Comparison of ENCODE assay signal across 1 cellular context in the genomic region with DNA sequence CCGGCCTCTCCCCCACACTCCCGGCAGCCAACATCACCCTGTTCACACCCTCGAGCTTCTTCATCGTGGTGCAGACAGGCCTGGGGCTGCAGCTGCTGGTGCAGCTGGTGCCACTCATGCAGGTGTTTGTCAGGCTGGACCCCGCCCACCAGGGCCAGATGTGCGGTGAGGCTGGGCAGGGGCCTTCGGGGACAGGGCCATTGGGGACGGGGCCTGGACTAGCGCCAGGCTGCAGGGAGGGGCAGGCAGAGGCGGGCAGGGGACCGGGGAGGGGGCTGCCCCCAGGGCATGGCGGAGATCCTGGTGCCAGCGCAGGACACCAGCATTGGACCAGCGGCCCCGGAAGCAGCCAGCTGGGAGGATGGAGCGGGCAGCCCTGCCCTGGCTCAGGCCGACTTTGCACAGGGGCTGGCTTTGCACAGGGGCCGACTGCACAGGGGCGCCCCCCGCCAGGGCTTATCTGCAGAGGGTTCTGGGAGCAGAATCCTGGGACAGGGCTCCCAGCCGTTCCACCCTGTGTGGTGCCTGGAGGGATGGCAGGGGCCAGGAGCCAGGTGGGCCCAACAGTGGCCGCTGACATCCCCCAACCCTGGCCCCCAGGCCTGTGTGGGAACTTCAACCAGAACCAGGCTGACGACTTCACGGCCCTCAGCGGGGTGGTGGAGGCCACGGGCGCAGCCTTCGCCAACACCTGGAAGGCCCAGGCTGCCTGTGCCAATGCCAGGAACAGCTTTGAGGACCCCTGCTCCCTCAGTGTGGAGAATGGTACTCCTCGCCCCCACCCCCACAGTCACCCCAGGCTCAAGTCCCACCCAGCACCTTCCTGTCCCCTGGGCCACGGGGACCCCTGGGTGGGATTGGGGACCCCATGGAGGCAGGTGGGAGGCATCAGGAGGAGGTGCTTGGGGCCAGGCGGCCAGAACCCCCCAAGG.
TF ChIP-seq lines count a peak whose summit lies in the region.

No MANE protein-coding gene starts in this region.

TF ChIP-seq in HepG2, 621 proteins besides CTCF, POLR2A, EP300 and RAD21:
- TF ChIP-seq, protein P1, sequence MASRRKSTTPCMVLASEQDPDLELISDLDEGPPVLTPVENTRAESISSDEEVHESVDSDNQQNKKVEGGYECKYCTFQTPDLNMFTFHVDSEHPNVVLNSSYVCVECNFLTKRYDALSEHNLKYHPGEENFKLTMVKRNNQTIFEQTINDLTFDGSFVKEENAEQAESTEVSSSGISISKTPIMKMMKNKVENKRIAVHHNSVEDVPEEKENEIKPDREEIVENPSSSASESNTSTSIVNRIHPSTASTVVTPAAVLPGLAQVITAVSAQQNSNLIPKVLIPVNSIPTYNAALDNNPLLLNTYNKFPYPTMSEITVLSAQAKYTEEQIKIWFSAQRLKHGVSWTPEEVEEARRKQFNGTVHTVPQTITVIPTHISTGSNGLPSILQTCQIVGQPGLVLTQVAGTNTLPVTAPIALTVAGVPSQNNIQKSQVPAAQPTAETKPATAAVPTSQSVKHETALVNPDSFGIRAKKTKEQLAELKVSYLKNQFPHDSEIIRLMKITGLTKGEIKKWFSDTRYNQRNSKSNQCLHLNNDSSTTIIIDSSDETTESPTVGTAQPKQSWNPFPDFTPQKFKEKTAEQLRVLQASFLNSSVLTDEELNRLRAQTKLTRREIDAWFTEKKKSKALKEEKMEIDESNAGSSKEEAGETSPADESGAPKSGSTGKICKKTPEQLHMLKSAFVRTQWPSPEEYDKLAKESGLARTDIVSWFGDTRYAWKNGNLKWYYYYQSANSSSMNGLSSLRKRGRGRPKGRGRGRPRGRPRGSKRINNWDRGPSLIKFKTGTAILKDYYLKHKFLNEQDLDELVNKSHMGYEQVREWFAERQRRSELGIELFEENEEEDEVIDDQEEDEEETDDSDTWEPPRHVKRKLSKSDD (CRISPR knock-in tag; IDR thresholded peaks at IDR 0.05; ENCODE audit: low read depth): no peak
- TF ChIP-seq, protein P2, sequence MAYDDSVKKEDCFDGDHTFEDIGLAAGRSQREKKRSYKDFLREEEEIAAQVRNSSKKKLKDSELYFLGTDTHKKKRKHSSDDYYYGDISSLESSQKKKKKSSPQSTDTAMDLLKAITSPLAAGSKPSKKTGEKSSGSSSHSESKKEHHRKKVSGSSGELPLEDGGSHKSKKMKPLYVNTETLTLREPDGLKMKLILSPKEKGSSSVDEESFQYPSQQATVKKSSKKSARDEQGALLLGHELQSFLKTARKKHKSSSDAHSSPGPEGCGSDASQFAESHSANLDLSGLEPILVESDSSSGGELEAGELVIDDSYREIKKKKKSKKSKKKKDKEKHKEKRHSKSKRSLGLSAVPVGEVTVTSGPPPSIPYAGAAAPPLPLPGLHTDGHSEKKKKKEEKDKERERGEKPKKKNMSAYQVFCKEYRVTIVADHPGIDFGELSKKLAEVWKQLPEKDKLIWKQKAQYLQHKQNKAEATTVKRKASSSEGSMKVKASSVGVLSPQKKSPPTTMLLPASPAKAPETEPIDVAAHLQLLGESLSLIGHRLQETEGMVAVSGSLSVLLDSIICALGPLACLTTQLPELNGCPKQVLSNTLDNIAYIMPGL (CRISPR knock-in tag; IDR thresholded peaks at IDR 0.05; ENCODE audit: borderline replicate concordance in 1 of 2, low read depth in 1 of 2): no peak
- TF ChIP-seq, protein P3, sequence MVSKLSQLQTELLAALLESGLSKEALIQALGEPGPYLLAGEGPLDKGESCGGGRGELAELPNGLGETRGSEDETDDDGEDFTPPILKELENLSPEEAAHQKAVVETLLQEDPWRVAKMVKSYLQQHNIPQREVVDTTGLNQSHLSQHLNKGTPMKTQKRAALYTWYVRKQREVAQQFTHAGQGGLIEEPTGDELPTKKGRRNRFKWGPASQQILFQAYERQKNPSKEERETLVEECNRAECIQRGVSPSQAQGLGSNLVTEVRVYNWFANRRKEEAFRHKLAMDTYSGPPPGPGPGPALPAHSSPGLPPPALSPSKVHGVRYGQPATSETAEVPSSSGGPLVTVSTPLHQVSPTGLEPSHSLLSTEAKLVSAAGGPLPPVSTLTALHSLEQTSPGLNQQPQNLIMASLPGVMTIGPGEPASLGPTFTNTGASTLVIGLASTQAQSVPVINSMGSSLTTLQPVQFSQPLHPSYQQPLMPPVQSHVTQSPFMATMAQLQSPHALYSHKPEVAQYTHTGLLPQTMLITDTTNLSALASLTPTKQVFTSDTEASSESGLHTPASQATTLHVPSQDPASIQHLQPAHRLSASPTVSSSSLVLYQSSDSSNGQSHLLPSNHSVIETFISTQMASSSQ (IDR thresholded peaks at IDR 0.05; ENCODE audit: low read depth): no peak
- TF ChIP-seq, protein P3 (CRISPR knock-in tag; IDR thresholded peaks at IDR 0.05; ENCODE audit: borderline replicate concordance): no peak
- TF ChIP-seq, protein P4, sequence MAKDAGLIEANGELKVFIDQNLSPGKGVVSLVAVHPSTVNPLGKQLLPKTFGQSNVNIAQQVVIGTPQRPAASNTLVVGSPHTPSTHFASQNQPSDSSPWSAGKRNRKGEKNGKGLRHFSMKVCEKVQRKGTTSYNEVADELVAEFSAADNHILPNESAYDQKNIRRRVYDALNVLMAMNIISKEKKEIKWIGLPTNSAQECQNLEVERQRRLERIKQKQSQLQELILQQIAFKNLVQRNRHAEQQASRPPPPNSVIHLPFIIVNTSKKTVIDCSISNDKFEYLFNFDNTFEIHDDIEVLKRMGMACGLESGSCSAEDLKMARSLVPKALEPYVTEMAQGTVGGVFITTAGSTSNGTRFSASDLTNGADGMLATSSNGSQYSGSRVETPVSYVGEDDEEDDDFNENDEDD (CRISPR knock-in tag; IDR thresholded peaks at IDR 0.05; ENCODE audit: borderline replicate concordance): no peak
- no peak for TF ChIP-seq TBL1XR1 (IDR thresholded peaks at IDR 0.05; ENCODE audit: borderline replicate concordance, low read length, partially characterized antibody)
- TF ChIP-seq, protein P5, sequence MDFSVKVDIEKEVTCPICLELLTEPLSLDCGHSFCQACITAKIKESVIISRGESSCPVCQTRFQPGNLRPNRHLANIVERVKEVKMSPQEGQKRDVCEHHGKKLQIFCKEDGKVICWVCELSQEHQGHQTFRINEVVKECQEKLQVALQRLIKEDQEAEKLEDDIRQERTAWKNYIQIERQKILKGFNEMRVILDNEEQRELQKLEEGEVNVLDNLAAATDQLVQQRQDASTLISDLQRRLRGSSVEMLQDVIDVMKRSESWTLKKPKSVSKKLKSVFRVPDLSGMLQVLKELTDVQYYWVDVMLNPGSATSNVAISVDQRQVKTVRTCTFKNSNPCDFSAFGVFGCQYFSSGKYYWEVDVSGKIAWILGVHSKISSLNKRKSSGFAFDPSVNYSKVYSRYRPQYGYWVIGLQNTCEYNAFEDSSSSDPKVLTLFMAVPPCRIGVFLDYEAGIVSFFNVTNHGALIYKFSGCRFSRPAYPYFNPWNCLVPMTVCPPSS (IDR thresholded peaks at IDR 0.05): no peak
- no peak for TF ChIP-seq ZFP36L2 (CRISPR knock-in tag; IDR thresholded peaks at IDR 0.05)
- no peak for TF ChIP-seq FOSL2 (CRISPR knock-in tag; IDR thresholded peaks at IDR 0.05)
- TF ChIP-seq, protein P6, sequence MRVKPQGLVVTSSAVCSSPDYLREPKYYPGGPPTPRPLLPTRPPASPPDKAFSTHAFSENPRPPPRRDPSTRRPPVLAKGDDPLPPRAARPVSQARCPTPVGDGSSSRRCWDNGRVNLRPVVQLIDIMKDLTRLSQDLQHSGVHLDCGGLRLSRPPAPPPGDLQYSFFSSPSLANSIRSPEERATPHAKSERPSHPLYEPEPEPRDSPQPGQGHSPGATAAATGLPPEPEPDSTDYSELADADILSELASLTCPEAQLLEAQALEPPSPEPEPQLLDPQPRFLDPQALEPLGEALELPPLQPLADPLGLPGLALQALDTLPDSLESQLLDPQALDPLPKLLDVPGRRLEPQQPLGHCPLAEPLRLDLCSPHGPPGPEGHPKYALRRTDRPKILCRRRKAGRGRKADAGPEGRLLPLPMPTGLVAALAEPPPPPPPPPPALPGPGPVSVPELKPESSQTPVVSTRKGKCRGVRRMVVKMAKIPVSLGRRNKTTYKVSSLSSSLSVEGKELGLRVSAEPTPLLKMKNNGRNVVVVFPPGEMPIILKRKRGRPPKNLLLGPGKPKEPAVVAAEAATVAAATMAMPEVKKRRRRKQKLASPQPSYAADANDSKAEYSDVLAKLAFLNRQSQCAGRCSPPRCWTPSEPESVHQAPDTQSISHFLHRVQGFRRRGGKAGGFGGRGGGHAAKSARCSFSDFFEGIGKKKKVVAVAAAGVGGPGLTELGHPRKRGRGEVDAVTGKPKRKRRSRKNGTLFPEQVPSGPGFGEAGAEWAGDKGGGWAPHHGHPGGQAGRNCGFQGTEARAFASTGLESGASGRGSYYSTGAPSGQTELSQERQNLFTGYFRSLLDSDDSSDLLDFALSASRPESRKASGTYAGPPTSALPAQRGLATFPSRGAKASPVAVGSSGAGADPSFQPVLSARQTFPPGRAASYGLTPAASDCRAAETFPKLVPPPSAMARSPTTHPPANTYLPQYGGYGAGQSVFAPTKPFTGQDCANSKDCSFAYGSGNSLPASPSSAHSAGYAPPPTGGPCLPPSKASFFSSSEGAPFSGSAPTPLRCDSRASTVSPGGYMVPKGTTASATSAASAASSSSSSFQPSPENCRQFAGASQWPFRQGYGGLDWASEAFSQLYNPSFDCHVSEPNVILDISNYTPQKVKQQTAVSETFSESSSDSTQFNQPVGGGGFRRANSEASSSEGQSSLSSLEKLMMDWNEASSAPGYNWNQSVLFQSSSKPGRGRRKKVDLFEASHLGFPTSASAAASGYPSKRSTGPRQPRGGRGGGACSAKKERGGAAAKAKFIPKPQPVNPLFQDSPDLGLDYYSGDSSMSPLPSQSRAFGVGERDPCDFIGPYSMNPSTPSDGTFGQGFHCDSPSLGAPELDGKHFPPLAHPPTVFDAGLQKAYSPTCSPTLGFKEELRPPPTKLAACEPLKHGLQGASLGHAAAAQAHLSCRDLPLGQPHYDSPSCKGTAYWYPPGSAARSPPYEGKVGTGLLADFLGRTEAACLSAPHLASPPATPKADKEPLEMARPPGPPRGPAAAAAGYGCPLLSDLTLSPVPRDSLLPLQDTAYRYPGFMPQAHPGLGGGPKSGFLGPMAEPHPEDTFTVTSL (CRISPR knock-in tag; IDR thresholded peaks at IDR 0.05; ENCODE audit: borderline replicate concordance): no peak
- TF ChIP-seq MAF1 (CRISPR knock-in tag; IDR thresholded peaks at IDR 0.05; ENCODE audit: borderline replicate concordance): no peak
- TF ChIP-seq U2AF2 (IDR thresholded peaks at IDR 0.05; ENCODE audit: low read depth, low read length): no peak
- TF ChIP-seq, protein P7, sequence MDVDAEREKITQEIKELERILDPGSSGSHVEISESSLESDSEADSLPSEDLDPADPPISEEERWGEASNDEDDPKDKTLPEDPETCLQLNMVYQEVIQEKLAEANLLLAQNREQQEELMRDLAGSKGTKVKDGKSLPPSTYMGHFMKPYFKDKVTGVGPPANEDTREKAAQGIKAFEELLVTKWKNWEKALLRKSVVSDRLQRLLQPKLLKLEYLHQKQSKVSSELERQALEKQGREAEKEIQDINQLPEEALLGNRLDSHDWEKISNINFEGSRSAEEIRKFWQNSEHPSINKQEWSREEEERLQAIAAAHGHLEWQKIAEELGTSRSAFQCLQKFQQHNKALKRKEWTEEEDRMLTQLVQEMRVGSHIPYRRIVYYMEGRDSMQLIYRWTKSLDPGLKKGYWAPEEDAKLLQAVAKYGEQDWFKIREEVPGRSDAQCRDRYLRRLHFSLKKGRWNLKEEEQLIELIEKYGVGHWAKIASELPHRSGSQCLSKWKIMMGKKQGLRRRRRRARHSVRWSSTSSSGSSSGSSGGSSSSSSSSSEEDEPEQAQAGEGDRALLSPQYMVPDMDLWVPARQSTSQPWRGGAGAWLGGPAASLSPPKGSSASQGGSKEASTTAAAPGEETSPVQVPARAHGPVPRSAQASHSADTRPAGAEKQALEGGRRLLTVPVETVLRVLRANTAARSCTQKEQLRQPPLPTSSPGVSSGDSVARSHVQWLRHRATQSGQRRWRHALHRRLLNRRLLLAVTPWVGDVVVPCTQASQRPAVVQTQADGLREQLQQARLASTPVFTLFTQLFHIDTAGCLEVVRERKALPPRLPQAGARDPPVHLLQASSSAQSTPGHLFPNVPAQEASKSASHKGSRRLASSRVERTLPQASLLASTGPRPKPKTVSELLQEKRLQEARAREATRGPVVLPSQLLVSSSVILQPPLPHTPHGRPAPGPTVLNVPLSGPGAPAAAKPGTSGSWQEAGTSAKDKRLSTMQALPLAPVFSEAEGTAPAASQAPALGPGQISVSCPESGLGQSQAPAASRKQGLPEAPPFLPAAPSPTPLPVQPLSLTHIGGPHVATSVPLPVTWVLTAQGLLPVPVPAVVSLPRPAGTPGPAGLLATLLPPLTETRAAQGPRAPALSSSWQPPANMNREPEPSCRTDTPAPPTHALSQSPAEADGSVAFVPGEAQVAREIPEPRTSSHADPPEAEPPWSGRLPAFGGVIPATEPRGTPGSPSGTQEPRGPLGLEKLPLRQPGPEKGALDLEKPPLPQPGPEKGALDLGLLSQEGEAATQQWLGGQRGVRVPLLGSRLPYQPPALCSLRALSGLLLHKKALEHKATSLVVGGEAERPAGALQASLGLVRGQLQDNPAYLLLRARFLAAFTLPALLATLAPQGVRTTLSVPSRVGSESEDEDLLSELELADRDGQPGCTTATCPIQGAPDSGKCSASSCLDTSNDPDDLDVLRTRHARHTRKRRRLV (CRISPR knock-in tag; IDR thresholded peaks at IDR 0.05): no peak
- TF ChIP-seq MLLT10 (CRISPR knock-in tag; IDR thresholded peaks at IDR 0.05): no peak
- TF ChIP-seq POLR2G (IDR thresholded peaks at IDR 0.05; ENCODE audit: low read depth, low read length): no peak
- TF ChIP-seq TMF1 (CRISPR knock-in tag; IDR thresholded peaks at IDR 0.05; ENCODE audit: low read depth): no peak
- TF ChIP-seq FOXJ3 (CRISPR knock-in tag; IDR thresholded peaks at IDR 0.05; ENCODE audit: borderline replicate concordance): no peak
TF ChIP-seq in HepG2: peak in this region for 0.
